In the genomic region with DNA sequence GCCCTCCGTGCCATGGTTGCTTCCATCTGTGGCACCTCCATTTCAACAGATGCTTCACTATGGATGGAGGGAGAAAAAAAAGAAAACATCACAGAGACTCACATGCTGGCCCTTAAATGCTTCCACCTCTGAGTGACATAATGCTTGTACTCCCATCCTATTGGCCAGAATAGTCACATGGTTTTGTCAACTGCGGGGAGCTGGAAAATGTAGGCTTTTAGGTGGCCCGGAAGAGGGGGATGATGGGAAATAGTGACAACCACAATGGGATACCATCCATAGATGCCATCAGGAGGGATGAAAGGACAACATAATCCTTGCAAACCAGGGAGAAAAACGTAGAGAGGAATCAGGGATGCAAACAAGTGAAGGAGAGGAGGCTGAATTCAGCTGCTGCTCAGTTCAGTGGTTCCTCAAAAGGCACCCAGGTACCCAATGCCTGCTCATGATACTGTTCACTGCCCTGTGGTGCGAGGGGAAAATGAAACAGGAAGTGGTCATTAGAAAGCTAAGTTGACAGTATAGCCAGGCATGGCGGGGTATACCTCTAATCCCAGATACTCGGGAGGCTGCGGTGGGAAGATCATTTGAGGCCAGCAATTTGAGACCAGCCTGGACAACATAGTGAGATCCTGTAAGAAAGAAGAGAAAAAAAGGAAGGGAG, we compare ENCODE assay signal across 1 cellular context.
A peak's percentile ranks its signal among the peaks of the same experiment; 100 is the strongest.
TF ChIP-seq lines count a peak whose summit lies in the region.

No MANE protein-coding gene starts in this region.

TF ChIP-seq in K562, 482 proteins besides CTCF, POLR2A, EP300 and RAD21 (continues in another document):
- no peak for TF ChIP-seq POLR3G (IDR thresholded peaks at IDR 0.05; ENCODE audit: extremely low read depth, insufficient read length, insufficient replicate concordance)
- no peak for TF ChIP-seq KLF10 (CRISPR knock-in tag; IDR thresholded peaks at IDR 0.05)
- TF ChIP-seq MAFF (IDR thresholded peaks at IDR 0.05; ENCODE audit: low read length), result no peak
- TF ChIP-seq, protein P1, sequence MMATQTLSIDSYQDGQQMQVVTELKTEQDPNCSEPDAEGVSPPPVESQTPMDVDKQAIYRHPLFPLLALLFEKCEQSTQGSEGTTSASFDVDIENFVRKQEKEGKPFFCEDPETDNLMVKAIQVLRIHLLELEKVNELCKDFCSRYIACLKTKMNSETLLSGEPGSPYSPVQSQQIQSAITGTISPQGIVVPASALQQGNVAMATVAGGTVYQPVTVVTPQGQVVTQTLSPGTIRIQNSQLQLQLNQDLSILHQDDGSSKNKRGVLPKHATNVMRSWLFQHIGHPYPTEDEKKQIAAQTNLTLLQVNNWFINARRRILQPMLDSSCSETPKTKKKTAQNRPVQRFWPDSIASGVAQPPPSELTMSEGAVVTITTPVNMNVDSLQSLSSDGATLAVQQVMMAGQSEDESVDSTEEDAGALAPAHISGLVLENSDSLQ (IDR thresholded peaks at IDR 0.05), result peak; percentile 43
- TF ChIP-seq NR2C2 (CRISPR knock-in tag; IDR thresholded peaks at IDR 0.05), result no peak
- no peak for TF ChIP-seq NR2C2 (tag; IDR thresholded peaks at IDR 0.05)
- no peak for TF ChIP-seq MCM2 (IDR thresholded peaks at IDR 0.05; ENCODE audit: low read depth)
- 0 out of 2 replicates have a peak, but pooled peaks have one; percentile 31 for TF ChIP-seq HCFC1 (IDR thresholded peaks at IDR 0.05; ENCODE audit: low read depth, low read length)
- no peak for TF ChIP-seq ZNF174 (CRISPR knock-in tag; IDR thresholded peaks at IDR 0.05)
- no peak for TF ChIP-seq ILF3 (IDR thresholded peaks at IDR 0.05; ENCODE audit: borderline replicate concordance)
- no peak for TF ChIP-seq ZNF24 (IDR thresholded peaks at IDR 0.05)
- no peak for TF ChIP-seq RB1 (IDR thresholded peaks at IDR 0.05; ENCODE audit: low read depth)
- peak; percentile 2 for TF ChIP-seq NFYB (IDR thresholded peaks at IDR 0.05; ENCODE audit: extremely low read depth, insufficient read length)
- TF ChIP-seq OTX1 (CRISPR knock-in tag; IDR thresholded peaks at IDR 0.05), result no peak
- TF ChIP-seq, protein P2, sequence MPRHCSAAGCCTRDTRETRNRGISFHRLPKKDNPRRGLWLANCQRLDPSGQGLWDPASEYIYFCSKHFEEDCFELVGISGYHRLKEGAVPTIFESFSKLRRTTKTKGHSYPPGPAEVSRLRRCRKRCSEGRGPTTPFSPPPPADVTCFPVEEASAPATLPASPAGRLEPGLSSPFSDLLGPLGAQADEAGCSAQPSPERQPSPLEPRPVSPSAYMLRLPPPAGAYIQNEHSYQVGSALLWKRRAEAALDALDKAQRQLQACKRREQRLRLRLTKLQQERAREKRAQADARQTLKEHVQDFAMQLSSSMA (CRISPR knock-in tag; IDR thresholded peaks at IDR 0.05), result no peak
- TF ChIP-seq, protein P3, sequence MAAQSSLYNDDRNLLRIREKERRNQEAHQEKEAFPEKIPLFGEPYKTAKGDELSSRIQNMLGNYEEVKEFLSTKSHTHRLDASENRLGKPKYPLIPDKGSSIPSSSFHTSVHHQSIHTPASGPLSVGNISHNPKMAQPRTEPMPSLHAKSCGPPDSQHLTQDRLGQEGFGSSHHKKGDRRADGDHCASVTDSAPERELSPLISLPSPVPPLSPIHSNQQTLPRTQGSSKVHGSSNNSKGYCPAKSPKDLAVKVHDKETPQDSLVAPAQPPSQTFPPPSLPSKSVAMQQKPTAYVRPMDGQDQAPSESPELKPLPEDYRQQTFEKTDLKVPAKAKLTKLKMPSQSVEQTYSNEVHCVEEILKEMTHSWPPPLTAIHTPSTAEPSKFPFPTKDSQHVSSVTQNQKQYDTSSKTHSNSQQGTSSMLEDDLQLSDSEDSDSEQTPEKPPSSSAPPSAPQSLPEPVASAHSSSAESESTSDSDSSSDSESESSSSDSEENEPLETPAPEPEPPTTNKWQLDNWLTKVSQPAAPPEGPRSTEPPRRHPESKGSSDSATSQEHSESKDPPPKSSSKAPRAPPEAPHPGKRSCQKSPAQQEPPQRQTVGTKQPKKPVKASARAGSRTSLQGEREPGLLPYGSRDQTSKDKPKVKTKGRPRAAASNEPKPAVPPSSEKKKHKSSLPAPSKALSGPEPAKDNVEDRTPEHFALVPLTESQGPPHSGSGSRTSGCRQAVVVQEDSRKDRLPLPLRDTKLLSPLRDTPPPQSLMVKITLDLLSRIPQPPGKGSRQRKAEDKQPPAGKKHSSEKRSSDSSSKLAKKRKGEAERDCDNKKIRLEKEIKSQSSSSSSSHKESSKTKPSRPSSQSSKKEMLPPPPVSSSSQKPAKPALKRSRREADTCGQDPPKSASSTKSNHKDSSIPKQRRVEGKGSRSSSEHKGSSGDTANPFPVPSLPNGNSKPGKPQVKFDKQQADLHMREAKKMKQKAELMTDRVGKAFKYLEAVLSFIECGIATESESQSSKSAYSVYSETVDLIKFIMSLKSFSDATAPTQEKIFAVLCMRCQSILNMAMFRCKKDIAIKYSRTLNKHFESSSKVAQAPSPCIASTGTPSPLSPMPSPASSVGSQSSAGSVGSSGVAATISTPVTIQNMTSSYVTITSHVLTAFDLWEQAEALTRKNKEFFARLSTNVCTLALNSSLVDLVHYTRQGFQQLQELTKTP (IDR thresholded peaks at IDR 0.05; ENCODE audit: low read depth in 1 of 2, partially characterized antibody in 2 of 2), result peak in 1 of 2 experiments; percentile 87
- TF ChIP-seq TCF7L2 (IDR thresholded peaks at IDR 0.05; ENCODE audit: low read depth, low read length), result no peak
- peak; percentile 35; the same call in 1 of the 2 replicates for TF ChIP-seq GABPA (tag; conservative IDR thresholded peaks at IDR 0.05; ENCODE audit: low read depth)
- TF ChIP-seq BMI1 (IDR thresholded peaks at IDR 0.05; ENCODE audit: low read length), result no peak
- no peak for TF ChIP-seq ZNF165 (CRISPR knock-in tag; IDR thresholded peaks at IDR 0.05; ENCODE audit: borderline replicate concordance)
- TF ChIP-seq CBX3 (IDR thresholded peaks at IDR 0.05; ENCODE audit: borderline replicate concordance in 1 of 2, low read length in 2 of 2), result no peak
- TF ChIP-seq, protein P4, sequence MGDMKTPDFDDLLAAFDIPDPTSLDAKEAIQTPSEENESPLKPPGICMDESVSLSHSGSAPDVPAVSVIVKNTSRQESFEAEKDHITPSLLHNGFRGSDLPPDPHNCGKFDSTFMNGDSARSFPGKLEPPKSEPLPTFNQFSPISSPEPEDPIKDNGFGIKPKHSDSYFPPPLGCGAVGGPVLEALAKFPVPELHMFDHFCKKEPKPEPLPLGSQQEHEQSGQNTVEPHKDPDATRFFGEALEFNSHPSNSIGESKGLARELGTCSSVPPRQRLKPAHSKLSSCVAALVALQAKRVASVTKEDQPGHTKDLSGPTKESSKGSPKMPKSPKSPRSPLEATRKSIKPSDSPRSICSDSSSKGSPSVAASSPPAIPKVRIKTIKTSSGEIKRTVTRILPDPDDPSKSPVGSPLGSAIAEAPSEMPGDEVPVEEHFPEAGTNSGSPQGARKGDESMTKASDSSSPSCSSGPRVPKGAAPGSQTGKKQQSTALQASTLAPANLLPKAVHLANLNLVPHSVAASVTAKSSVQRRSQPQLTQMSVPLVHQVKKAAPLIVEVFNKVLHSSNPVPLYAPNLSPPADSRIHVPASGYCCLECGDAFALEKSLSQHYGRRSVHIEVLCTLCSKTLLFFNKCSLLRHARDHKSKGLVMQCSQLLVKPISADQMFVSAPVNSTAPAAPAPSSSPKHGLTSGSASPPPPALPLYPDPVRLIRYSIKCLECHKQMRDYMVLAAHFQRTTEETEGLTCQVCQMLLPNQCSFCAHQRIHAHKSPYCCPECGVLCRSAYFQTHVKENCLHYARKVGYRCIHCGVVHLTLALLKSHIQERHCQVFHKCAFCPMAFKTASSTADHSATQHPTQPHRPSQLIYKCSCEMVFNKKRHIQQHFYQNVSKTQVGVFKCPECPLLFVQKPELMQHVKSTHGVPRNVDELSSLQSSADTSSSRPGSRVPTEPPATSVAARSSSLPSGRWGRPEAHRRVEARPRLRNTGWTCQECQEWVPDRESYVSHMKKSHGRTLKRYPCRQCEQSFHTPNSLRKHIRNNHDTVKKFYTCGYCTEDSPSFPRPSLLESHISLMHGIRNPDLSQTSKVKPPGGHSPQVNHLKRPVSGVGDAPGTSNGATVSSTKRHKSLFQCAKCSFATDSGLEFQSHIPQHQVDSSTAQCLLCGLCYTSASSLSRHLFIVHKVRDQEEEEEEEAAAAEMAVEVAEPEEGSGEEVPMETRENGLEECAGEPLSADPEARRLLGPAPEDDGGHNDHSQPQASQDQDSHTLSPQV (IDR thresholded peaks at IDR 0.05), result no peak
- no peak for TF ChIP-seq CXXC5 (CRISPR knock-in tag; IDR thresholded peaks at IDR 0.05)
- TF ChIP-seq RAD51 (IDR thresholded peaks at IDR 0.05; ENCODE audit: borderline replicate concordance, low read depth), result peak; percentile 39; the same call in 1 of the 2 replicates
- TF ChIP-seq EWSR1 (IDR thresholded peaks at IDR 0.05; ENCODE audit: borderline replicate concordance, low read depth, partially characterized antibody), result no peak
- no peak for TF ChIP-seq PTRF (tag; IDR thresholded peaks at IDR 0.05)
- TF ChIP-seq SLC30A9 (CRISPR knock-in tag; IDR thresholded peaks at IDR 0.05), result no peak
- TF ChIP-seq SPI1 (IDR thresholded peaks at IDR 0.05; ENCODE audit: borderline replicate concordance, low read depth, low read length), result 0 out of 2 replicates have a peak, but pooled peaks have one; percentile 39
- TF ChIP-seq SREBF2 (CRISPR knock-in tag; IDR thresholded peaks at IDR 0.05), result no peak
- TF ChIP-seq, protein P5, sequence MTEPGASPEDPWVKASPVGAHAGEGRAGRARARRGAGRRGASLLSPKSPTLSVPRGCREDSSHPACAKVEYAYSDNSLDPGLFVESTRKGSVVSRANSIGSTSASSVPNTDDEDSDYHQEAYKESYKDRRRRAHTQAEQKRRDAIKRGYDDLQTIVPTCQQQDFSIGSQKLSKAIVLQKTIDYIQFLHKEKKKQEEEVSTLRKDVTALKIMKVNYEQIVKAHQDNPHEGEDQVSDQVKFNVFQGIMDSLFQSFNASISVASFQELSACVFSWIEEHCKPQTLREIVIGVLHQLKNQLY (CRISPR knock-in tag; conservative IDR thresholded peaks at IDR 0.05), result no peak
- TF ChIP-seq, protein P6, sequence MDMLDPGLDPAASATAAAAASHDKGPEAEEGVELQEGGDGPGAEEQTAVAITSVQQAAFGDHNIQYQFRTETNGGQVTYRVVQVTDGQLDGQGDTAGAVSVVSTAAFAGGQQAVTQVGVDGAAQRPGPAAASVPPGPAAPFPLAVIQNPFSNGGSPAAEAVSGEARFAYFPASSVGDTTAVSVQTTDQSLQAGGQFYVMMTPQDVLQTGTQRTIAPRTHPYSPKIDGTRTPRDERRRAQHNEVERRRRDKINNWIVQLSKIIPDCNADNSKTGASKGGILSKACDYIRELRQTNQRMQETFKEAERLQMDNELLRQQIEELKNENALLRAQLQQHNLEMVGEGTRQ (CRISPR knock-in tag; IDR thresholded peaks at IDR 0.05), result peak; percentile 44; the same call in 1 of the 2 replicates
- TF ChIP-seq, protein P7, sequence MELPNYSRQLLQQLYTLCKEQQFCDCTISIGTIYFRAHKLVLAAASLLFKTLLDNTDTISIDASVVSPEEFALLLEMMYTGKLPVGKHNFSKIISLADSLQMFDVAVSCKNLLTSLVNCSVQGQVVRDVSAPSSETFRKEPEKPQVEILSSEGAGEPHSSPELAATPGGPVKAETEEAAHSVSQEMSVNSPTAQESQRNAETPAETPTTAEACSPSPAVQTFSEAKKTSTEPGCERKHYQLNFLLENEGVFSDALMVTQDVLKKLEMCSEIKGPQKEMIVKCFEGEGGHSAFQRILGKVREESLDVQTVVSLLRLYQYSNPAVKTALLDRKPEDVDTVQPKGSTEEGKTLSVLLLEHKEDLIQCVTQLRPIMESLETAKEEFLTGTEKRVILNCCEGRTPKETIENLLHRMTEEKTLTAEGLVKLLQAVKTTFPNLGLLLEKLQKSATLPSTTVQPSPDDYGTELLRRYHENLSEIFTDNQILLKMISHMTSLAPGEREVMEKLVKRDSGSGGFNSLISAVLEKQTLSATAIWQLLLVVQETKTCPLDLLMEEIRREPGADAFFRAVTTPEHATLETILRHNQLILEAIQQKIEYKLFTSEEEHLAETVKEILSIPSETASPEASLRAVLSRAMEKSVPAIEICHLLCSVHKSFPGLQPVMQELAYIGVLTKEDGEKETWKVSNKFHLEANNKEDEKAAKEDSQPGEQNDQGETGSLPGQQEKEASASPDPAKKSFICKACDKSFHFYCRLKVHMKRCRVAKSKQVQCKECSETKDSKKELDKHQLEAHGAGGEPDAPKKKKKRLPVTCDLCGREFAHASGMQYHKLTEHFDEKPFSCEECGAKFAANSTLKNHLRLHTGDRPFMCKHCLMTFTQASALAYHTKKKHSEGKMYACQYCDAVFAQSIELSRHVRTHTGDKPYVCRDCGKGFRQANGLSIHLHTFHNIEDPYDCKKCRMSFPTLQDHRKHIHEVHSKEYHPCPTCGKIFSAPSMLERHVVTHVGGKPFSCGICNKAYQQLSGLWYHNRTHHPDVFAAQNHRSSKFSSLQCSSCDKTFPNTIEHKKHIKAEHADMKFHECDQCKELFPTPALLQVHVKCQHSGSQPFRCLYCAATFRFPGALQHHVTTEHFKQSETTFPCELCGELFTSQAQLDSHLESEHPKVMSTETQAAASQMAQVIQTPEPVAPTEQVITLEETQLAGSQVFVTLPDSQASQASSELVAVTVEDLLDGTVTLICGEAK (IDR thresholded peaks at IDR 0.05), result 0 out of 2 replicates have a peak, but pooled peaks have one; percentile 14
- TF ChIP-seq, protein P7 (CRISPR knock-in tag; IDR thresholded peaks at IDR 0.05), result no peak
- TF ChIP-seq, protein P8, sequence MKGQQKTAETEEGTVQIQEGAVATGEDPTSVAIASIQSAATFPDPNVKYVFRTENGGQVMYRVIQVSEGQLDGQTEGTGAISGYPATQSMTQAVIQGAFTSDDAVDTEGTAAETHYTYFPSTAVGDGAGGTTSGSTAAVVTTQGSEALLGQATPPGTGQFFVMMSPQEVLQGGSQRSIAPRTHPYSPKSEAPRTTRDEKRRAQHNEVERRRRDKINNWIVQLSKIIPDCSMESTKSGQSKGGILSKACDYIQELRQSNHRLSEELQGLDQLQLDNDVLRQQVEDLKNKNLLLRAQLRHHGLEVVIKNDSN (CRISPR knock-in tag; IDR thresholded peaks at IDR 0.05), result 0 out of 2 replicates have a peak, but pooled peaks have one; percentile 26
- no peak for TF ChIP-seq ZSCAN32 (CRISPR knock-in tag; IDR thresholded peaks at IDR 0.05)
